9 cellular contexts compared by ENCODE assay signal in the genomic region with DNA sequence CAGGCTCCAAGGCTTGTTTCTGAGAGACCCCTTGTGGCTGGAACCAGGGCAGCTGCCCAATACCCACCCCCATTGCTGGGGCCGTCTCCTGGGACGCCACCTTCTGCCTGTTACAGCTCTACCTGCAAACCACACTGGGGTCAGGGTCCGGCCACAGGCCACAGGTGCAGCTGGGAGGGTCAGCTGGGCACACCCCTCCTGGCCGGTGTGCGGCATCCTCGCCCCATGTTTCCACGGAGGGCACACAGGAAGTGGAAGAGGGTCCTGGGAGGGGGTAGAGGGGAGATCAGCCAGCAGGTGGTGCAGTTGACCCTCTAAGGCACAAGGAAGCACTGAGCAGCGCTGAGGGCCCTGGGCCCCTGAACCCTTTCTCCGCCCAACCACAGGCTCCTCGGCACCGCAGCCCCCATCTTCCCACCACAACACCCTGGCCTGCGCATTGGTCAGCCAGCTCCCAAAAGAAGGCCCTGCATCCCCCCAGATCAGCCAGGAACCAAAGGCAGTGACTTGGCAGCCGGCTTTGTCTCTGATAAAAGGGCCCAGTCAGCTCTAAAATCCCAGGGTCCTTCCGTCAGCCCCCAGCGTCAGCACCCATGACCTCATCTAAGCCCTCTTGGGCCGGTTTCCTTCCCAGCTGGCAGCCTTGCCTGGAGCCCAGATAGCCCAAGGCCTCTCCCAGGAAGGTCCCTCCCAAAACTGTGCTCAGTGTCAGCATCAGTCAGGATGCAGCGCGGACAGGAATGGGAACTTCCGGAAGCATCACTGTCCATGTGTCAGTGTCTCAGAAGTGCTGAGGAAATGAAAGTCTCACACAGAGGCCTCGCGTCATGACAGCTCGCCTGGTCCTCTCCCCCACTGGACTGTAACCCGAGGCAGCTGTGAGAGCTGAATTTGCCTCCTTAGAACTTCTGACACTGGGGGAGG. TPM values are rescaled to one million over a fixed set of nuclear protein-coding genes. Genes with fewer than 3 reads are reported as not detected.
A peak's percentile ranks its signal among the peaks of the same experiment; 100 is the strongest.
DNase-seq lines count a peak whose midpoint lies in the region; TF ChIP-seq lines count a peak whose summit lies in the region.
"Had no signal": no experiment of that assay in that cellular context is flagged by ENCODE, and none has a peak within 500 bp of the region (broad histone marks: within the 10 kb centered on the region; RNA-seq: fewer than 3 reads in every experiment).

No MANE protein-coding gene starts in this region.

- peak; percentile 28; the same call in 1 of the 2 replicates for TF ChIP-seq CTCF in PC-9 (conservative IDR thresholded peaks at IDR 0.05)
- peak; percentile 7 for TF ChIP-seq CTCF in fibroblast of mammary gland (conservative IDR thresholded peaks at IDR 0.05; ENCODE audit: control insufficient read depth, insufficient read depth, low read depth, low read length)

- no peak overlapping the region for H3K4me3 ChIP-seq in PC-9
- no peak overlapping the region for H3K4me3 ChIP-seq in fibroblast of mammary gland (ENCODE audit: control insufficient read depth, low read depth, low read length)
- H3K4me3 ChIP-seq in skeletal muscle satellite cell (ENCODE audit: low read length): peak overlapping the region; percentile 70

- intact Hi-C loops in PC-9 (cut with micrococcal nuclease; ENCODE audit: unreplicated experiment): no loop called here

- peak overlapping the region; percentile 82 for H3K9ac ChIP-seq in skeletal muscle satellite cell (ENCODE audit: low read depth, low read length)

- H3K4me2 ChIP-seq in PC-9 (0 out of 2 replicates have a peak overlapping the region, but pooled peaks have one; percentile 99), skeletal muscle satellite cell (ENCODE audit: low read length) (peak overlapping the region; percentile 84)

- H3F3A ChIP-seq in PC-9 (ENCODE audit: insufficient read depth, low read depth): no peaks in the 10 kb centered on the region; the same call in 1 of the 2 replicates

- peak; percentile 9 for DNase-seq in NCI-H1436 (lab: John Stamatoyannopoulos, UW)
- no peak for DNase-seq in NCI-H1436 treated with DMSO at 0.1 percent for 48 hours (lab: John Stamatoyannopoulos, UW)
- DNase-seq in PC-9: no peak
- no peak for DNase-seq in fibroblast of mammary gland (ENCODE audit: low read depth)
- no peak for DNase-seq in NCI-H2107 (lab: John Stamatoyannopoulos, UW)
- no peak for DNase-seq in NCI-H226
- no peak for DNase-seq in NCI-H2171 (lab: John Stamatoyannopoulos, UW)

- H4K20me1 ChIP-seq in PC-9 (ENCODE audit: insufficient read depth): no peaks in the 10 kb centered on the region

- H3K9me2 ChIP-seq in PC-9 (ENCODE audit: insufficient read depth): no peaks in the 10 kb centered on the region

- CTCF ChIA-PET in PC-9 (lab: Charles Lee): no interaction called here

- no peaks in the 10 kb centered on the region for H3K79me2 ChIP-seq in PC-9 (ENCODE audit: low read depth)

- H2AFZ ChIP-seq in PC-9: no peak overlapping the region

- H3K4me1 ChIP-seq in PC-9 (replicated peaks; ENCODE audit: insufficient read depth): peaks cover 5% of the 10 kb centered on the region; the same call in 1 of the 2 replicates
- peaks cover 26% of the 10 kb centered on the region for H3K4me1 ChIP-seq in skeletal muscle satellite cell (ENCODE audit: control insufficient read depth, insufficient read depth, low read length)

- POLR2A ChIA-PET in PC-9 (lab: Charles Lee; ENCODE audit: unreplicated experiment): interaction anchor here (0.6 kb wide), 1 partner anchor 17 kb away, joined by 3 read pairs; no protein-coding TSS in a partner anchor

- H3K9me3 ChIP-seq in PC-9 (ENCODE audit: insufficient read depth, low read depth): no peaks in the 10 kb centered on the region
- H3K9me3 ChIP-seq in skeletal muscle satellite cell (replicated peaks; ENCODE audit: low read length): no peaks in the 10 kb centered on the region
- H3K9me3 ChIP-seq: ascending aorta had no signal

- H3K27me3 ChIP-seq in PC-9 (ENCODE audit: insufficient read depth, low read depth) (no peaks in the 10 kb centered on the region), skeletal muscle satellite cell (ENCODE audit: control insufficient read depth, insufficient read depth, low read length) (no peaks in the 10 kb centered on the region)

- BruUV-seq in PC-9 (replicated peaks; lab: Mats Ljungman, UMichigan): no TSS peak

- H3K36me3 ChIP-seq in PC-9 (ENCODE audit: low read depth): no peaks in the 10 kb centered on the region
- no peaks in the 10 kb centered on the region for H3K36me3 ChIP-seq in skeletal muscle satellite cell (ENCODE audit: insufficient read depth, low read length)
- H3K36me3 ChIP-seq: ascending aorta had no signal

- no peak overlapping the region for H3K27ac ChIP-seq in PC-9
- H3K27ac ChIP-seq: ascending aorta had no signal

RNA-seq across cellular contexts. Expression of a gene that starts 1.7 kb away (rescaled TPM):
- total RNA-seq in PC-9 (2021): 9.7 and 18.3 TPM in 2 replicates
- total RNA-seq in skeletal muscle satellite cell (2012; rRNA removed): 2.0 and 10.7 TPM in 2 replicates

RNA-seq across cellular contexts. Expression of a gene that starts 22.0 kb away (rescaled TPM):
- total RNA-seq in PC-9 (2021): 0.80 and 1.2 TPM in 2 replicates
- under 0.01 and 5.5 TPM in 2 replicates for total RNA-seq in skeletal muscle satellite cell (2012; rRNA removed)

RNA-seq across cellular contexts. Expression of a gene that starts 43.0 kb away (rescaled TPM):
- total RNA-seq in PC-9 (2021): 55.6 and 65.2 TPM in 2 replicates
- total RNA-seq in skeletal muscle satellite cell (2012; rRNA removed): 23.2 and 27.1 TPM in 2 replicates
